In the genomic region with DNA sequence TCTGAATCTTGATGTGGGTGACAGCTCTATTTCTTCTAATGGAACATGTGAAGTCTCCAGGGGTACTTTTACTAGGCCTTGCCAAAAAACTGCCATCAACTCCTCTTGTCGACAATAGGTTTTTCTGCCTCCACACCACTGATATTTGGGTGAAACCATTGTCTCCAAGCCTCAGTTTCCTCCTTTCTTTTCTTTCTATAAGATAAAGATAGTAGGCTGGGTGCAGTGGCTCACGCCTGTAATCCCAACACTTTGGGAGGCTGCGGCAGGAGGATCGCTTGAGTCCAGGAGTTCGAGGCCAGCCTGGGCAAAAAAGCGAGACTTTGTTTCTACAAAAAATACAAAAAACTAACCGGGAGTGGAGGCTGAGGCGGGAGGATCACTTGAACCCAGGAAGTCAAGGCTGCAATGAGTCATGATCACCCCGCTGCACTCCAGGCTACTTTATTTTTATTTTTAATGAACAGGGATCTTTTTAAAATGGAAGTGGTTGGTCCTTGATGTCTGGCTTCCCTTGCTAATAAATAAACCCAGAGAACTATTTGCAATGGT, we compare ENCODE assay signal across 9 cellular contexts.
A peak's percentile ranks its signal among the peaks of the same experiment; 100 is the strongest.
DNase-seq lines count a peak whose midpoint lies in the region; ATAC-seq and TF ChIP-seq lines count a peak whose summit lies in the region.
"Had no signal": no experiment of that assay in that cellular context is flagged by ENCODE, and none has a peak within 500 bp of the region (broad histone marks: within the 10 kb centered on the region; RNA-seq: fewer than 3 reads in every experiment).

No MANE protein-coding gene starts in this region.

- peak overlapping the region in 2 of 4 donors; percentile 18 to 82 for H3K4me3 Mint-ChIP-seq in CD4-positive, CD25-positive, alpha-beta regulatory T cell
- peak overlapping the region; percentile 14 for H3K4me3 Mint-ChIP-seq in activated naive CD8-positive, alpha-beta T cell treated with anti-CD3 and anti-CD28 coated beads for 36 hours
- H3K4me3 Mint-ChIP-seq in natural killer cell, result peak overlapping the region; percentile 82

- H3K27ac ChIP-seq in CD4-positive, CD25-positive, alpha-beta regulatory T cell (ENCODE audit: insufficient read depth, low read length, poor library complexity, severe bottlenecking), result peak overlapping the region; percentile 89
- H3K27ac ChIP-seq in caudate nucleus (ENCODE audit: low read depth, low read length), result no peak overlapping the region

- intact Hi-C loops in natural killer cell (cut with micrococcal nuclease), result loop anchor here (5.0 kb wide), 1 partner anchor 490 kb away; a partner anchor contains a TSS

- peaks cover 51% of the 10 kb centered on the region for H3K4me1 ChIP-seq in CD4-positive, CD25-positive, alpha-beta regulatory T cell (ENCODE audit: control insufficient read depth, insufficient read depth, low read length, poor library complexity, severe bottlenecking)

- H3K4me3 ChIP-seq in CD4-positive, CD25-positive, alpha-beta regulatory T cell (ENCODE audit: low read depth, low read length), result peak overlapping the region; percentile 67
- peak overlapping the region; percentile 45; the same call in 1 of the 2 replicates for H3K4me3 ChIP-seq in GM08714 (ENCODE audit: low read length)

- H3K36me3 Mint-ChIP-seq in CD4-positive, CD25-positive, alpha-beta regulatory T cell, result no peaks in the 10 kb centered on the region
- H3K36me3 Mint-ChIP-seq in activated naive CD8-positive, alpha-beta T cell treated with anti-CD3 and anti-CD28 coated beads for 36 hours, result peaks cover 9% of the 10 kb centered on the region
- no peaks in the 10 kb centered on the region for H3K36me3 Mint-ChIP-seq in natural killer cell

- ATAC-seq in CD4-positive, CD25-positive, alpha-beta regulatory T cell (ENCODE audit: low read depth in 2 of 2), result no peak
- ATAC-seq in natural killer cell (no peak), GM18907 (IDR thresholded peaks at IDR 0.05; ENCODE audit: unreplicated experiment) (no peak), HG03108 (IDR thresholded peaks at IDR 0.05; ENCODE audit: unreplicated experiment) (no peak)

- H3K36me3 ChIP-seq in CD4-positive, CD25-positive, alpha-beta regulatory T cell (ENCODE audit: control insufficient read depth, insufficient read depth, low read length), result no peaks in the 10 kb centered on the region
- H3K36me3 ChIP-seq: heart left ventricle had no signal

- peak overlapping the region; percentile 97 to 99 (median 97) for H3K27ac Mint-ChIP-seq in CD4-positive, CD25-positive, alpha-beta regulatory T cell
- peak overlapping the region; percentile 85 for H3K27ac Mint-ChIP-seq in activated naive CD8-positive, alpha-beta T cell treated with anti-CD3 and anti-CD28 coated beads for 36 hours
- peak overlapping the region; percentile 91 to 96 for H3K27ac Mint-ChIP-seq in natural killer cell

- no peaks in the 10 kb centered on the region for H3K9me3 ChIP-seq in CD4-positive, CD25-positive, alpha-beta regulatory T cell (ENCODE audit: control insufficient read depth in 2 of 2, low read length in 2 of 2)
- H3K9me3 ChIP-seq: heart left ventricle had no signal

- H3K27me3 ChIP-seq in CD4-positive, CD25-positive, alpha-beta regulatory T cell (ENCODE audit: control insufficient read depth, insufficient read depth, low read length), result no peaks in the 10 kb centered on the region
- H3K27me3 ChIP-seq: heart left ventricle had no signal

- TF ChIP-seq CTCF in natural killer cell (IDR thresholded peaks at IDR 0.05), result no peak

- H3K27me3 Mint-ChIP-seq in CD4-positive, CD25-positive, alpha-beta regulatory T cell, result no peaks in the 10 kb centered on the region
- no peaks in the 10 kb centered on the region for H3K27me3 Mint-ChIP-seq in activated naive CD8-positive, alpha-beta T cell treated with anti-CD3 and anti-CD28 coated beads for 36 hours
- H3K27me3 Mint-ChIP-seq in natural killer cell (ENCODE audit: low read depth in 2 of 2), result peaks cover 0 to 12% of the 10 kb centered on the region in 2 donors

- H3K4me1 Mint-ChIP-seq in CD4-positive, CD25-positive, alpha-beta regulatory T cell, result peaks cover 35 to 56% (median 45%) of the 10 kb centered on the region in 4 donors
- H3K4me1 Mint-ChIP-seq in activated naive CD8-positive, alpha-beta T cell treated with anti-CD3 and anti-CD28 coated beads for 36 hours, result peaks cover 57% of the 10 kb centered on the region
- peaks cover 59% of the 10 kb centered on the region in 2 donors for H3K4me1 Mint-ChIP-seq in natural killer cell

- no peak for DNase-seq in CD4-positive, CD25-positive, alpha-beta regulatory T cell
- DNase-seq in activated naive CD8-positive, alpha-beta T cell treated with anti-CD3 and anti-CD28 coated beads for 36 hours, result no peak
- DNase-seq in natural killer cell, result no peak
- DNase-seq in glomerular visceral epithelial cell (ENCODE audit: extremely low spot score), result no peak
- no peak for DNase-seq in caudate nucleus (lab: John Stamatoyannopoulos, UW)

- peaks cover 0 to 4% (median 0%) of the 10 kb centered on the region in 7 donors for H3K9me3 Mint-ChIP-seq in CD4-positive, CD25-positive, alpha-beta regulatory T cell
- peaks cover 6% of the 10 kb centered on the region for H3K9me3 Mint-ChIP-seq in activated naive CD8-positive, alpha-beta T cell treated with anti-CD3 and anti-CD28 coated beads for 36 hours
- peaks cover 2 to 7% of the 10 kb centered on the region in 2 donors for H3K9me3 Mint-ChIP-seq in natural killer cell
